In the genomic region with DNA sequence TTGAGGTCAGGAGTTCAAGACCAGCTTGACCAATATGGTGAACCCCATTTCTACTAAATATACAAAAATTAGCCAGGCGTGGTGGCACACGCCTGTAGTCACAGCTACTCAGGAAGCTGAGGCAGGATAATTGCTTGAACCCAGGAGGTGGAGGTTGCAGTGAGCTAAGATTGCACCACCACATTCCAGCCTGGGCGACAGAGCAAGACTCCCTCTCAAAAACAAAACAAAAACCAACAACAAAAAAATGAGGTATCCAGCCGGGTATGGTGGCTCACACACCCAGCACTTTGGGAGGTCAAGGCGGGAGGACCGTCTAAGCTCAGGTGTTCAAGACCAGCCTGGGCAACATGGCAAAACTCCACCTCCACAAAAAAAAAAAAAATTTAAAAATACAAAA, we compare ENCODE assay signal across 6 cellular contexts. TPM values are rescaled to one million over a fixed set of nuclear protein-coding genes. Genes with fewer than 3 reads are reported as not detected.
"Had no signal": no experiment of that assay in that cellular context is flagged by ENCODE, and none has a peak within 500 bp of the region (broad histone marks: within the 10 kb centered on the region; RNA-seq: fewer than 3 reads in every experiment).

No MANE protein-coding gene starts in this region.

RNA-seq across cellular contexts. Expression of a gene that starts 5.0 kb away (rescaled TPM):
- total RNA-seq: activated B cell treated with CpG ODN at 0.5 μM for 24 hours; activated CD8-positive, alpha-beta memory T cell treated with anti-CD3 and anti-CD28 coated beads, Interleukin-2, amount 10 ng/mL, durations not matched to agents 7 days and 5 days; activated T-helper 1 cell treated with anti-CD3 and anti-CD28 coated beads, Interleukin-12 subunit alpha, Interleukin-12 subunit beta, Interleukin-2, Interleukin-4 antibody, amounts not matched to agents 30 ng/mL and 10 ng/mL and 1 ng/mL, durations not matched to agents 14 hours and 24 hours and 36 hours; ascending aorta; Right ventricle myocardium superior; SJCRH30 had no signal

RNA-seq across cellular contexts. Expression of a gene that starts 34.6 kb away (rescaled TPM):
- total RNA-seq: ascending aorta had no signal
